Comparison of ENCODE assay signal across 1 cellular context in the genomic region with DNA sequence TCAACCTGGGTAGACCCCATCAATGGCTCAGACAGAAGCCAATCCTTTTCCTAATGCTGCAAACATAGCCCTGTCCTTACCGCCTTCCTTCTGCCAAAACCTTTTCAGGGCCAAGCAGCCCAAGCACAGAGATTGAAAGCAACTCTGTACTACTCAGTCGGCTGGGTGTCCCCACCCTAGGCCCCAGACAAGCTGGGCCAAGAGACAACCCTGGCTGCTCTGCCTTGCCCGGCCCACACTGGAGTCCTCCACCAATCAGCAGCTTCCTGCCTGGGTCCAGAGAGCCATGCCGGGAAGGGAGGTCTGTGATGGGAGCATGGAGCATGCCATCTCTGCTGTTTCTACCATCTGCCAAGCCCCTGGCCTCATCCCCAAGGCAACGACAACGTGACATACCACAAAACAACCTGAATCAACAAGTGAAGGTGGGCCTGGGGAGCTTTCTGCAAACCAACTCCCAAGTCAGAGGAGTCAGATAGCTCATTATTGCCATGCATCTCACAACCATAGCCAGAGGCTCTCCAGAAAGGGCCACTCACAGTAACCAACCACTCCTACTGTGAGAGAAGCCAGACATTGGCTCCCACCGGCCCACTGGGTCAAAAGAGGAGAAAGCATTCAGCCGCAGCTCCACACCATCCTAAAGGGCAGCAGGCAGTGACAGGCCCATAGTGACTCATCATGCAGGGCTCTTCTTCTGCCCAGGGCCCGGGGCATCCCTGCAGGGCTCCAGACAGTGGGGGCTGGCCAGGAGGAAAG.
TF ChIP-seq lines count a peak whose summit lies in the region.

No MANE protein-coding gene starts in this region.

TF ChIP-seq in HepG2, 621 proteins besides CTCF, POLR2A, EP300 and RAD21:
- no peak for TF ChIP-seq ZNF615 (CRISPR knock-in tag; IDR thresholded peaks at IDR 0.05; ENCODE audit: borderline replicate concordance)
- TF ChIP-seq ZBTB42 (CRISPR knock-in tag; IDR thresholded peaks at IDR 0.05): no peak
- TF ChIP-seq, protein P1, sequence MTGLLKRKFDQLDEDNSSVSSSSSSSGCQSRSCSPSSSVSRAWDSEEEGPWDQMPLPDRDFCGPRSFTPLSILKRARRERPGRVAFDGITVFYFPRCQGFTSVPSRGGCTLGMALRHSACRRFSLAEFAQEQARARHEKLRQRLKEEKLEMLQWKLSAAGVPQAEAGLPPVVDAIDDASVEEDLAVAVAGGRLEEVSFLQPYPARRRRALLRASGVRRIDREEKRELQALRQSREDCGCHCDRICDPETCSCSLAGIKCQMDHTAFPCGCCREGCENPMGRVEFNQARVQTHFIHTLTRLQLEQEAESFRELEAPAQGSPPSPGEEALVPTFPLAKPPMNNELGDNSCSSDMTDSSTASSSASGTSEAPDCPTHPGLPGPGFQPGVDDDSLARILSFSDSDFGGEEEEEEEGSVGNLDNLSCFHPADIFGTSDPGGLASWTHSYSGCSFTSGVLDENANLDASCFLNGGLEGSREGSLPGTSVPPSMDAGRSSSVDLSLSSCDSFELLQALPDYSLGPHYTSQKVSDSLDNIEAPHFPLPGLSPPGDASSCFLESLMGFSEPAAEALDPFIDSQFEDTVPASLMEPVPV (CRISPR knock-in tag; IDR thresholded peaks at IDR 0.05): no peak
- TF ChIP-seq KLF13 (CRISPR knock-in tag; IDR thresholded peaks at IDR 0.05): no peak
- TF ChIP-seq IRX3 (CRISPR knock-in tag; IDR thresholded peaks at IDR 0.05; ENCODE audit: borderline replicate concordance, low read depth): no peak
- TF ChIP-seq NCOA2 (CRISPR knock-in tag; IDR thresholded peaks at IDR 0.05): no peak
- TF ChIP-seq HMGA1 (CRISPR knock-in tag; conservative IDR thresholded peaks at IDR 0.05): no peak
- TF ChIP-seq POGZ (CRISPR knock-in tag; IDR thresholded peaks at IDR 0.05): no peak
